19 cellular contexts compared by ENCODE assay signal in genomic region chr17:26773189-26774188, GRCh38.
DNase-seq lines count a peak whose midpoint lies in the region; ATAC-seq and TF ChIP-seq lines count a peak whose summit lies in the region.
"Had no signal": no experiment of that assay in that cellular context is flagged by ENCODE, and none has a peak within 500 bp of the region (broad histone marks: within the 10 kb centered on the region; RNA-seq: fewer than 3 reads in every experiment).

No MANE protein-coding gene starts in this region.

- no peaks in the 10 kb centered on the region for H3K36me3 Mint-ChIP-seq in activated CD4-positive, alpha-beta T cell treated with anti-CD3 and anti-CD28 coated beads, Interleukin-2, amount 10 ng/mL, durations not matched to agents 7 days and 5 days (ENCODE audit: low read depth)
- H3K36me3 Mint-ChIP-seq in chondrocyte (ENCODE audit: low read depth), result no peaks in the 10 kb centered on the region
- H3K36me3 Mint-ChIP-seq in progenitor cell of endocrine pancreas (ENCODE audit: insufficient read depth), result peaks cover 7% of the 10 kb centered on the region
- H3K36me3 Mint-ChIP-seq: CD14-positive monocyte had no signal

- H3K27me3 Mint-ChIP-seq in activated CD4-positive, alpha-beta T cell treated with anti-CD3 and anti-CD28 coated beads, Interleukin-2, amount 10 ng/mL, durations not matched to agents 7 days and 5 days, result no peaks in the 10 kb centered on the region
- no peaks in the 10 kb centered on the region for H3K27me3 Mint-ChIP-seq in chondrocyte (ENCODE audit: low read depth)
- H3K27me3 Mint-ChIP-seq in progenitor cell of endocrine pancreas, result no peaks in the 10 kb centered on the region

- no peak for DNase-seq in activated CD4-positive, alpha-beta T cell treated with anti-CD3 and anti-CD28 coated beads, Interleukin-2, amount 10 ng/mL, durations not matched to agents 7 days and 5 days
- DNase-seq in activated CD4-positive, alpha-beta T cell treated with anti-CD3 and anti-CD28 coated beads, Interleukin-2, amount 50 U/mL, for 4 hours, result no peak
- DNase-seq in D341Med (ENCODE audit: low spot score) (peak; percentile 16), chondrocyte (ENCODE audit: low spot score) (peak; percentile 59), progenitor cell of endocrine pancreas (ENCODE audit: low spot score, unreplicated experiment) (no peak), NCI-H187 treated with DMSO at 0.1 percent for 48 hours (lab: John Stamatoyannopoulos, UW) (no peak)
- no peak for DNase-seq in activated CD4-positive, CD25-positive, alpha-beta regulatory T cell (lab: John Stamatoyannopoulos, UW)
- DNase-seq: 8988T, DMS53, GF-D8, Kasumi-1, NCI-H1694, NCI-H2081 treated with DMSO at 0.1 percent for 48 hours, NCI-H446, NCI-H526, OCI-M1, SHP77 had no signal

- H3K27ac Mint-ChIP-seq in activated CD4-positive, alpha-beta T cell treated with anti-CD3 and anti-CD28 coated beads, Interleukin-2, amount 10 ng/mL, durations not matched to agents 7 days and 5 days, result peak overlapping the region; percentile 73
- H3K27ac Mint-ChIP-seq in chondrocyte (ENCODE audit: unreplicated experiment) (no peak overlapping the region), progenitor cell of endocrine pancreas (peak overlapping the region; percentile 37)
- H3K27ac Mint-ChIP-seq: CD14-positive monocyte had no signal

- peaks cover 19% of the 10 kb centered on the region for H3K9me3 Mint-ChIP-seq in activated CD4-positive, alpha-beta T cell treated with anti-CD3 and anti-CD28 coated beads, Interleukin-2, amount 10 ng/mL, durations not matched to agents 7 days and 5 days
- peaks cover 34% of the 10 kb centered on the region for H3K9me3 Mint-ChIP-seq in chondrocyte (ENCODE audit: low read depth)
- peaks cover 41% of the 10 kb centered on the region for H3K9me3 Mint-ChIP-seq in progenitor cell of endocrine pancreas (ENCODE audit: low read depth)

- H3K4me3 Mint-ChIP-seq in activated CD4-positive, alpha-beta T cell treated with anti-CD3 and anti-CD28 coated beads, Interleukin-2, amount 10 ng/mL, durations not matched to agents 7 days and 5 days, result peak overlapping the region; percentile 38
- H3K4me3 Mint-ChIP-seq in chondrocyte (ENCODE audit: unreplicated experiment), result no peak overlapping the region
- no peak overlapping the region for H3K4me3 Mint-ChIP-seq in progenitor cell of endocrine pancreas (ENCODE audit: low read depth)

- TF ChIP-seq CTCF in chondrocyte (IDR thresholded peaks at IDR 0.05) (no peak), progenitor cell of endocrine pancreas (IDR thresholded peaks at IDR 0.05; ENCODE audit: unreplicated experiment) (no peak)

- no peak for ATAC-seq in HG02759 (IDR thresholded peaks at IDR 0.05; ENCODE audit: unreplicated experiment)

- CTCF ChIA-PET in activated CD4-positive, alpha-beta T cell treated with anti-CD3 and anti-CD28 coated beads, Interleukin-2, amount 10 ng/mL, durations not matched to agents 7 days and 5 days (lab: Charles Lee), result no interaction called here

- POLR2A ChIA-PET in activated CD4-positive, alpha-beta T cell treated with anti-CD3 and anti-CD28 coated beads, Interleukin-2, amount 10 ng/mL, durations not matched to agents 7 days and 5 days (lab: Charles Lee), result no interaction called here

- H3K4me1 Mint-ChIP-seq in activated CD4-positive, alpha-beta T cell treated with anti-CD3 and anti-CD28 coated beads, Interleukin-2, amount 10 ng/mL, durations not matched to agents 7 days and 5 days, result no peaks in the 10 kb centered on the region
- H3K4me1 Mint-ChIP-seq in chondrocyte (ENCODE audit: low read depth) (no peaks in the 10 kb centered on the region), progenitor cell of endocrine pancreas (ENCODE audit: low read depth) (no peaks in the 10 kb centered on the region)
- H3K4me1 Mint-ChIP-seq: CD14-positive monocyte had no signal

Comparison
In these comparisons a context has a peak if more than half of its experiments do, and no peak if none do; other contexts are left out.
1. DNase-seq: peak in D341Med (single experiment) and chondrocyte (single experiment); none in activated CD4-positive, alpha-beta T cell treated with anti-CD3 and anti-CD28 coated beads, Interleukin-2, amount 10 ng/mL, durations not matched to agents 7 days and 5 days (single experiment), activated CD4-positive, alpha-beta T cell treated with anti-CD3 and anti-CD28 coated beads, Interleukin-2, amount 50 U/mL, for 4 hours (0 of 2), progenitor cell of endocrine pancreas (single experiment), NCI-H187 treated with DMSO at 0.1 percent for 48 hours (single experiment) and activated CD4-positive, CD25-positive, alpha-beta regulatory T cell (0 of 4).